ENCODE assay signal across 8 cellular contexts in genomic region chr15:69576035-69576526, GRCh38.
DNase-seq lines count a peak whose midpoint lies in the region; ATAC-seq, FAIRE-seq and TF ChIP-seq lines count a peak whose summit lies in the region.

No MANE protein-coding gene starts in this region.

- H3K9me2 ChIP-seq in SU-DHL-6 (replicated peaks; ENCODE audit: insufficient read depth, low read length), result no peaks in the 10 kb centered on the region

- H3K27me3 ChIP-seq in SU-DHL-6 (ENCODE audit: low read length) (no peaks in the 10 kb centered on the region), heart right ventricle (peaks cover 0 to 31% (median 17%) of the 10 kb centered on the region in 7 donors), small intestine (ENCODE audit: control insufficient read depth in 2 of 2, insufficient read depth in 2 of 2, low read length in 2 of 2) (no peaks in the 10 kb centered on the region)

- intact Hi-C loops in heart right ventricle (cut with DNase I), result loop anchor here in 8 of 10 donors (2.0 to 10.0 kb wide), 8 partner anchors 76 to 913 kb away; partner anchors contain the start of gene TLE3 (in 1 of the 8)

- H3K36me3 ChIP-seq in SU-DHL-6 (ENCODE audit: low read length) (no peaks in the 10 kb centered on the region), heart right ventricle (no peaks in the 10 kb centered on the region), small intestine (ENCODE audit: control insufficient read depth in 2 of 2, insufficient read depth in 2 of 2, low read length in 2 of 2) (no peaks in the 10 kb centered on the region)

- peak; percentile 72 for DNase-seq in COLO668 (lab: John Stamatoyannopoulos, UW; ENCODE audit: unreplicated experiment)
- peak; percentile 66 for DNase-seq in KBM-7
- peak in 1 of 2 donors; percentile 70 for DNase-seq in activated naive CD4-positive, alpha-beta T cell treated with anti-CD3 and anti-CD28 coated beads, Interleukin-2, amount 50 U/mL, for 72 hours (ENCODE audit: low spot score in 2 of 2)
- DNase-seq in heart right ventricle, result peak; percentile 43 to 58
- DNase-seq in small intestine, result peak; percentile 74

- H3K4me1 ChIP-seq in heart right ventricle, result peaks cover 0 to 31% (median 0%) of the 10 kb centered on the region in 9 donors
- H3K4me1 ChIP-seq in small intestine (ENCODE audit: control insufficient read depth in 2 of 2, insufficient read depth in 1 of 2, low read depth in 1 of 2, low read length in 1 of 2), result peaks cover 0 to 9% of the 10 kb centered on the region in 2 donors

- no peaks in the 10 kb centered on the region for H3K36me3 Mint-ChIP-seq in activated naive CD4-positive, alpha-beta T cell treated with anti-CD3 and anti-CD28 coated beads, Interleukin-2, amount 50 U/mL, for 72 hours

- H4K20me1 ChIP-seq in SU-DHL-6 (ENCODE audit: low read depth, low read length), result no peaks in the 10 kb centered on the region

- FAIRE-seq in small intestine (lab: Jason Lieb, UNC), result no peak

- TF ChIP-seq CTCF in SU-DHL-6 (IDR thresholded peaks at IDR 0.05; ENCODE audit: insufficient read depth, low read length, poor library complexity, severe bottlenecking), result peak; percentile 46
- TF ChIP-seq CTCF in heart right ventricle (IDR thresholded peaks at IDR 0.05), result peak; percentile 49 to 78 (median 71)

- H3K9me3 ChIP-seq in SU-DHL-6 (ENCODE audit: insufficient read depth, low read length), result no peaks in the 10 kb centered on the region
- no peaks in the 10 kb centered on the region for H3K9me3 ChIP-seq in heart right ventricle
- H3K9me3 ChIP-seq in small intestine (ENCODE audit: control insufficient read depth, low read depth), result no peaks in the 10 kb centered on the region

- no peak overlapping the region for H2AFZ ChIP-seq in SU-DHL-6 (ENCODE audit: low read depth, low read length, severe bottlenecking)

- no peak overlapping the region for H3K4me2 ChIP-seq in SU-DHL-6 (ENCODE audit: low read depth, low read length, poor library complexity, severe bottlenecking)

- ATAC-seq in activated naive CD4-positive, alpha-beta T cell treated with anti-CD3 and anti-CD28 coated beads, Interleukin-2, amount 50 U/mL, for 72 hours, result peak; percentile 47 to 51
- ATAC-seq in heart right ventricle (peak; percentile 75 to 92 (median 86)), HG03439 (IDR thresholded peaks at IDR 0.05; ENCODE audit: unreplicated experiment) (no peak), GM21423 (IDR thresholded peaks at IDR 0.05; ENCODE audit: unreplicated experiment) (no peak)

- H3K27ac ChIP-seq in SU-DHL-6 (ENCODE audit: low read depth, low read length) (no peak overlapping the region), heart right ventricle (no peak overlapping the region), small intestine (ENCODE audit: low read depth in 1 of 2, low read length in 1 of 2) (no peak overlapping the region)

- H3F3A ChIP-seq in SU-DHL-6 (ENCODE audit: insufficient read depth), result no peaks in the 10 kb centered on the region

- no peak overlapping the region for H3K9ac ChIP-seq in SU-DHL-6 (ENCODE audit: low read length)

- in situ Hi-C loops in KBM-7 (cut with MboI; ENCODE audit: low pct_unique_long_range_greater_than_20kb, low sequenced_read_pairs), result no loop called here

- H3K79me2 ChIP-seq in SU-DHL-6 (ENCODE audit: insufficient read depth, low read length), result no peaks in the 10 kb centered on the region

- peak overlapping the region in 1 of 2 donors; percentile 65 for H3K27ac Mint-ChIP-seq in activated naive CD4-positive, alpha-beta T cell treated with anti-CD3 and anti-CD28 coated beads, Interleukin-2, amount 50 U/mL, for 72 hours

- 43 to 46% methylated on average over 3 of the region's 3 CpGs for WGBS in heart right ventricle, 2 donors
- WGBS in small intestine, 3 donors, result 22 to 36% (median 23%) methylated on average over 3 of the region's 3 CpGs

- H3K4me3 ChIP-seq in SU-DHL-6 (ENCODE audit: insufficient read depth, low read length, poor library complexity, severe bottlenecking) (no peak overlapping the region), heart right ventricle (no peak overlapping the region), small intestine (ENCODE audit: low read depth in 1 of 2, low read length in 2 of 2) (no peak overlapping the region)

- no peaks in the 10 kb centered on the region for H3K9me3 Mint-ChIP-seq in activated naive CD4-positive, alpha-beta T cell treated with anti-CD3 and anti-CD28 coated beads, Interleukin-2, amount 50 U/mL, for 72 hours

Comparison
In these comparisons a context has a peak if more than half of its experiments do, and no peak if none do; other contexts are left out.
1. ATAC-seq: peak in activated naive CD4-positive, alpha-beta T cell treated with anti-CD3 and anti-CD28 coated beads, Interleukin-2, amount 50 U/mL, for 72 hours (2 of 2) and heart right ventricle (8 of 8); none in HG03439 (single experiment) and GM21423 (single experiment).